Comparison of ENCODE assay signal across 28 cellular contexts in the genomic region with DNA sequence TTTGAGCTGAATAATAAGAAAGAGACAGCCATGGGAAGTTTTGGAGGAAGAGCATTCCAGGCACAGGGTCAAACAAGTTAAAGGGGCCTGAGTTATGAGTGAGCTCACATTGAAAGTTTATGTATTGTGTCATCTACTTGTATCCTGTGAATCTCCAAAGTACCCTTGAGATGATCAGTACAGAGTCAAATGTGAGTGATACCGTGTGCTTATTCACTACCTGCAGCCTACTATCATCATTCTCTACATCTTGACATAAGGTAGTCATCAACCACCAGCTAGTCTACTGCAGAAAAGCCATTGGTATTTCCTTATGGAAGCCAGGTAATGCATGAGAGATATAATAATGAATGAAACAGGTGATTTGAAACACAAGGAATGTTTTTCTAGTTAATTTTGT. TPM values are rescaled to one million over a fixed set of nuclear protein-coding genes. Genes with fewer than 3 reads are reported as not detected.
"Had no signal": no experiment of that assay in that cellular context is flagged by ENCODE, and none has a peak within 500 bp of the region (broad histone marks: within the 10 kb centered on the region; RNA-seq: fewer than 3 reads in every experiment).

No MANE protein-coding gene starts in this region.

- DNase-seq: activated CD4-positive, alpha-beta memory T cell treated with anti-CD3 and anti-CD28 coated beads for 36 hours; activated CD4-positive, alpha-beta T cell treated with anti-CD3 and anti-CD28 coated beads, Interleukin-2, amount 10 ng/mL, durations not matched to agents 7 days and 5 days; activated CD4-positive, CD25-positive, alpha-beta regulatory T cell; activated CD8-positive, alpha-beta memory T cell treated with anti-CD3 and anti-CD28 coated beads for 24 hours; activated effector memory CD4-positive, alpha-beta T cell treated with anti-CD3 and anti-CD28 coated beads, Interleukin-2, amount 50 U/mL, for 16 hours; activated naive CD4-positive, alpha-beta T cell treated with Interleukin-2 at 50 U/mL for 16 hours; activated naive CD8-positive, alpha-beta T cell treated with anti-CD3 and anti-CD28 coated beads, Interleukin-2, amount 50 U/mL, for 24 hours; activated T-cell treated with anti-CD3 and anti-CD28 coated beads, Interleukin-2, amount 50 U/mL, for 4 hours; amygdala; Karpas-422; NCI-H1105 treated with DMSO at 0.1 percent for 48 hours; NCI-H1436 treated with DMSO at 0.1 percent for 48 hours; NCI-H187; NCI-H2081; NCI-H510A treated with DMSO at 0.1 percent for 48 hours; NCI-H69; NK-92 treated with Interleukin-12 subunit alpha and Interleukin-12 subunit beta, amount 100 ng/mL, for 24 hours; OCI-M1; SHP77 treated with DMSO at 0.1 percent for 48 hours; T-helper 17 cell; T-helper 9 cell had no signal

- H3K4me3 Mint-ChIP-seq: activated CD4-positive, alpha-beta memory T cell treated with anti-CD3 and anti-CD28 coated beads for 36 hours; activated CD4-positive, alpha-beta T cell treated with anti-CD3 and anti-CD28 coated beads, Interleukin-2, amount 10 ng/mL, durations not matched to agents 7 days and 5 days; activated naive CD8-positive, alpha-beta T cell treated with anti-CD3 and anti-CD28 coated beads, Interleukin-2, amount 50 U/mL, for 24 hours; activated T-cell treated with anti-CD3 and anti-CD28 coated beads, Interleukin-2, amount 50 U/mL, for 4 hours; T-helper 17 cell had no signal

- H3K27ac Mint-ChIP-seq: activated CD4-positive, alpha-beta memory T cell treated with anti-CD3 and anti-CD28 coated beads for 36 hours; activated CD4-positive, alpha-beta T cell treated with anti-CD3 and anti-CD28 coated beads, Interleukin-2, amount 10 ng/mL, durations not matched to agents 7 days and 5 days; activated naive CD4-positive, alpha-beta T cell treated with anti-CD3 and anti-CD28 coated beads, Interleukin-2, amount 50 U/mL, for 72 hours; activated naive CD8-positive, alpha-beta T cell treated with anti-CD3 and anti-CD28 coated beads, Interleukin-2, amount 50 U/mL, for 24 hours; T-helper 17 cell had no signal

- ATAC-seq: activated naive CD4-positive, alpha-beta T cell treated with anti-CD3 and anti-CD28 coated beads, Interleukin-2, amount 50 U/mL, for 72 hours; activated naive CD8-positive, alpha-beta T cell treated with anti-CD3 and anti-CD28 coated beads, Interleukin-2, amount 50 U/mL, for 24 hours; activated T-cell treated with anti-CD3 and anti-CD28 coated beads, Interleukin-2, amount 50 U/mL, for 4 hours; K562; Panc1; T-helper 17 cell had no signal

- H3K36me3 ChIP-seq: cardiac muscle cell had no signal

- H3K27ac ChIP-seq: cardiac muscle cell, VCaP had no signal

- H3K9me3 Mint-ChIP-seq: activated CD4-positive, alpha-beta memory T cell treated with anti-CD3 and anti-CD28 coated beads for 36 hours; activated CD4-positive, alpha-beta T cell treated with anti-CD3 and anti-CD28 coated beads, Interleukin-2, amount 10 ng/mL, durations not matched to agents 7 days and 5 days; activated naive CD4-positive, alpha-beta T cell treated with anti-CD3 and anti-CD28 coated beads, Interleukin-2, amount 50 U/mL, for 72 hours; activated naive CD8-positive, alpha-beta T cell treated with anti-CD3 and anti-CD28 coated beads, Interleukin-2, amount 50 U/mL, for 24 hours; activated T-cell treated with anti-CD3 and anti-CD28 coated beads, Interleukin-2, amount 50 U/mL, for 4 hours had no signal

- H3K36me3 Mint-ChIP-seq: activated CD4-positive, alpha-beta memory T cell treated with anti-CD3 and anti-CD28 coated beads for 36 hours had no signal

- H3K4me3 ChIP-seq: cardiac muscle cell, K562 had no signal

RNA-seq across cellular contexts. Expression of gene ACOD1, which starts 59.1 kb away (rescaled TPM):
- total RNA-seq: activated CD4-positive, alpha-beta memory T cell treated with anti-CD3 and anti-CD28 coated beads for 36 hours; activated CD4-positive, alpha-beta T cell treated with anti-CD3 and anti-CD28 coated beads, Interleukin-2, amount 10 ng/mL, durations not matched to agents 7 days and 5 days; activated naive CD4-positive, alpha-beta T cell treated with anti-CD3 and anti-CD28 coated beads, Interleukin-2, amount 50 U/mL, for 72 hours; activated T-cell treated with anti-CD3 and anti-CD28 coated beads, Interleukin-2, amount 50 U/mL, for 4 hours; astrocyte; cardiac muscle cell; K562; SK-MEL-5; T-helper 17 cell had no signal
- polyA plus RNA-seq: cardiac muscle cell, K562 had no signal
